In genomic region chr13:49932066-49932465, GRCh38 we compare ENCODE assay signal across 33 cellular contexts.
"Had no signal": no experiment of that assay in that cellular context is flagged by ENCODE, and none has a peak within 500 bp of the region (broad histone marks: within the 10 kb centered on the region; RNA-seq: fewer than 3 reads in every experiment).

No MANE protein-coding gene starts in this region.

- DNase-seq: activated B cell treated with CpG ODN at 0.5 μM for 24 hours; activated CD4-positive, alpha-beta memory T cell treated with anti-CD3 and anti-CD28 coated beads for 36 hours; activated CD4-positive, alpha-beta T cell treated with anti-CD3 and anti-CD28 coated beads for 36 hours; activated CD4-positive, alpha-beta T cell treated with anti-CD3 and anti-CD28 coated beads, Interleukin-2, amount 10 ng/mL, durations not matched to agents 24 days and 14 days; activated CD8-positive, alpha-beta memory T cell treated with anti-CD3 and anti-CD28 coated beads, Interleukin-2, amount 10 ng/mL, durations not matched to agents 7 days and 5 days; activated CD8-positive, alpha-beta memory T cell treated with anti-CD3 and anti-CD28 coated beads, Interleukin-2, amount 50 U/mL, for 4 hours; activated CD8-positive, alpha-beta T cell treated with anti-CD3 and anti-CD28 coated beads, Interleukin-2, amount 10 ng/mL, durations not matched to agents 7 days and 5 days; activated effector memory CD4-positive, alpha-beta T cell treated with anti-CD3 and anti-CD28 coated beads, Interleukin-2, amount 50 U/mL, for 16 hours; activated naive CD4-positive, alpha-beta T cell treated with anti-CD3 and anti-CD28 coated beads for 36 hours; activated naive CD8-positive, alpha-beta T cell treated with anti-CD3 and anti-CD28 coated beads for 36 hours; activated naive CD8-positive, alpha-beta T cell treated with anti-CD3 and anti-CD28 coated beads, Interleukin-2, amount 50 U/mL, for 24 hours; activated T-cell treated with anti-CD3 and anti-CD28 coated beads, Interleukin-2, amount 50 U/mL, for 1 hour; activated T-cell treated with anti-CD3 and anti-CD28 coated beads, Interleukin-2, amount 50 U/mL, for 48 hours; adrenal gland; central memory CD4-positive, alpha-beta T cell; cerebellar nuclear complex; colonic mucosa; effector CD8-positive, alpha-beta T cell; esophagus squamous epithelium; foreskin melanocyte; heart right ventricle; T-helper 1 cell; T-helper 17 cell; T1000; WERI-Rb-1 had no signal

- FAIRE-seq: endometrium, endothelial cell of umbilical vein had no signal

- H3K4me3 ChIP-seq: adrenal gland, ascending aorta, breast epithelium, cardiac muscle cell, colonic mucosa, esophagus squamous epithelium, gastroesophageal sphincter, heart right ventricle had no signal

- H3K9me3 ChIP-seq: adrenal gland, ascending aorta, breast epithelium, colonic mucosa, esophagus squamous epithelium, gastroesophageal sphincter, heart right ventricle had no signal

- H3K4me1 ChIP-seq: breast epithelium, colonic mucosa had no signal

- H3K36me3 ChIP-seq: breast epithelium, colonic mucosa, WERI-Rb-1 had no signal

- H3K27ac ChIP-seq: adrenal gland, ascending aorta, breast epithelium, cardiac muscle cell, colonic mucosa, epithelial cell of prostate, esophagus squamous epithelium, gastroesophageal sphincter, heart right ventricle, WERI-Rb-1 had no signal

- ATAC-seq: activated CD4-positive, alpha-beta T cell treated with anti-CD3 and anti-CD28 coated beads for 36 hours; activated CD4-positive, CD25-positive, alpha-beta regulatory T cell treated with anti-CD3 and anti-CD28 coated beads, Interleukin-2, amount 50 U/mL, for 24 hours; activated CD8-positive, alpha-beta memory T cell treated with anti-CD3 and anti-CD28 coated beads, Interleukin-2, amount 10 ng/mL, durations not matched to agents 7 days and 5 days; activated CD8-positive, alpha-beta T cell treated with anti-CD3 and anti-CD28 coated beads, Interleukin-2, amount 10 ng/mL, durations not matched to agents 7 days and 5 days; activated naive CD8-positive, alpha-beta T cell treated with anti-CD3 and anti-CD28 coated beads, Interleukin-2, amount 50 U/mL, for 24 hours; gastroesophageal sphincter; heart right ventricle; T-helper 17 cell had no signal

- H3K27me3 ChIP-seq: adrenal gland, ascending aorta, breast epithelium, cardiac muscle cell, colonic mucosa, esophagus squamous epithelium, gastroesophageal sphincter, heart right ventricle had no signal
